8 cellular contexts compared by ENCODE assay signal in the genomic region with DNA sequence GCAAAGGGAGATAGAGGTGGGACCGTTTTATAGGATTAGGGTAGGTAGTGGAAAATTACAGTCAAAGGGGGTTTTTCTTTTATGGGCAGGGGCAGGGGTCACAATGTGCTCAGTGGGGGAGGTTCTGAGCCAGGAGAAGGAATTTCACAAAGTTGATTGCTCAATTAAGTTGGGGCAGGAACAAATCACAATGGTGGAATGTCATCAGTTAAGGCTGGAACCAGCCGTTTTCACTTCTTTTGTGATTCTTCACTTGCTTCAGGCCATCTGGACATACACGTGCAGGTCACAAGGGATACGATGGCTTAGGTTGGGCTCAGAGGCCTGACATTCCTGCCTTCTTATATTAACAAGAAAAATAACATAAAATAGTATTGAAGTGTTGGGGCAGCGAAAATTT.
"Had no signal": no experiment of that assay in that cellular context is flagged by ENCODE, and none has a peak within 500 bp of the region (broad histone marks: within the 10 kb centered on the region; RNA-seq: fewer than 3 reads in every experiment).

No MANE protein-coding gene starts in this region.

- H3K9me3 ChIP-seq: HAP-1 had no signal

- H3K4me1 ChIP-seq: HAP-1 had no signal

- H3K36me3 ChIP-seq: HAP-1 had no signal

- H3K4me3 ChIP-seq: HAP-1, K562 had no signal

- ATAC-seq: HCT116, K562 had no signal

- DNase-seq: GOT3, H7, HFFc6, IMR-90, KG1 had no signal
